12 cellular contexts compared by ENCODE assay signal in the genomic region with DNA sequence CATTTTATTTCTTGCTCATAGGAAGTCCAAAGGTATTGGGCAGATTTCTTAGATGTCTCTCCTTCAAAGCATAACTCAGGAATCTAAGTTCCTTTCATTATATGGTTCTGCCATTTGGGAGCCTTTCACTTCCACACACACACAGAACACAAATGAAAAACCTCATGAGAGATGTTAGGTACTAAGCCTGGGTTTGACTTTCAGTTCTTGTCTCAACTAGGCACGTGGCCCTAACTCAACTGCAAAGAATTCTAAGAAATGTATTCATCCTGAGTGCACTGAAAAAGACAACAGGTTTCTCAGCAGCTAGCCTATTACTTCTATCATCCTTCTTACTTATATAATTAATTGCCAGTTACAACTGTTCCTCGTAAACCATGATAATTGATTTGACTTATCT.
A peak's percentile ranks its signal among the peaks of the same experiment; 100 is the strongest.
DNase-seq lines count a peak whose midpoint lies in the region; ATAC-seq lines count a peak whose summit lies in the region.
"Had no signal": no experiment of that assay in that cellular context is flagged by ENCODE, and none has a peak within 500 bp of the region (broad histone marks: within the 10 kb centered on the region; RNA-seq: fewer than 3 reads in every experiment).

No MANE protein-coding gene starts in this region.

- no peaks in the 10 kb centered on the region for H3K9me3 ChIP-seq in CD4-positive, alpha-beta memory T cell (ENCODE audit: control insufficient read depth in 1 of 2, low read length in 2 of 2)
- H3K9me3 ChIP-seq: heart right ventricle had no signal

- no peaks in the 10 kb centered on the region for H3K27me3 Mint-ChIP-seq in activated naive CD4-positive, alpha-beta T cell treated with anti-CD3 and anti-CD28 coated beads, Interleukin-2, amount 10 ng/mL, durations not matched to agents 7 days and 5 days
- H3K27me3 Mint-ChIP-seq in stimulated activated naive B cell treated with anti-CD40 and anti-IgM and Interleukin-4, amounts not matched to agents 10 μg/mL and 1 μg/mL and 100 μg/mL, for 72 hours = no peaks in the 10 kb centered on the region
- no peaks in the 10 kb centered on the region for H3K27me3 Mint-ChIP-seq in CD4-positive, alpha-beta memory T cell

- no peaks in the 10 kb centered on the region for H3K36me3 ChIP-seq in CD4-positive, alpha-beta memory T cell (ENCODE audit: insufficient read depth, low read length)
- H3K36me3 ChIP-seq: heart right ventricle had no signal

- peaks cover 4% of the 10 kb centered on the region for H3K4me1 ChIP-seq in CD4-positive, alpha-beta memory T cell (ENCODE audit: insufficient read depth, low read length)

- H3K27ac ChIP-seq in CD4-positive, alpha-beta memory T cell (ENCODE audit: low read depth, low read length) = no peak overlapping the region
- H3K27ac ChIP-seq: heart right ventricle, HL-60 had no signal

- peak; percentile 31 for DNase-seq in activated naive CD4-positive, alpha-beta T cell treated with anti-CD3 and anti-CD28 coated beads, Interleukin-2, amount 10 ng/mL, durations not matched to agents 7 days and 5 days
- DNase-seq in activated naive CD4-positive, alpha-beta T cell treated with Interleukin-2 at 50 U/mL for 16 hours = no peak
- DNase-seq in stimulated activated naive B cell treated with anti-CD40 and anti-IgM and Interleukin-4, amounts not matched to agents 10 μg/mL and 1 μg/mL and 100 μg/mL, for 72 hours = no peak
- no peak for DNase-seq in left cardiac atrium
- DNase-seq in CD4-positive, alpha-beta memory T cell = no peak
- DNase-seq: dermis blood vessel endothelial cell, heart right ventricle, NCI-H187 had no signal

- intact Hi-C loops in left cardiac atrium (cut with DNase I) = loop anchor here in 1 of 2 donors (10.0 kb wide), 2 partner anchors 291 to 331 kb away; no protein-coding TSS in a partner anchor
- intact Hi-C loops in CD4-positive, alpha-beta memory T cell (cut with micrococcal nuclease) = loop anchor here (5.0 kb wide), 8 partner anchors 59 to 856 kb away; partner anchors contain the start of gene SAMSN1

- peak overlapping the region; percentile 86 for H3K27ac Mint-ChIP-seq in activated naive CD4-positive, alpha-beta T cell treated with anti-CD3 and anti-CD28 coated beads, Interleukin-2, amount 10 ng/mL, durations not matched to agents 7 days and 5 days
- peak overlapping the region; percentile 32 for H3K27ac Mint-ChIP-seq in stimulated activated naive B cell treated with anti-CD40 and anti-IgM and Interleukin-4, amounts not matched to agents 10 μg/mL and 1 μg/mL and 100 μg/mL, for 72 hours
- no peak overlapping the region for H3K27ac Mint-ChIP-seq in CD4-positive, alpha-beta memory T cell

- peak; percentile 72 for ATAC-seq in GM21723 (IDR thresholded peaks at IDR 0.05; ENCODE audit: unreplicated experiment)
- peak; percentile 59 for ATAC-seq in HG03521 (IDR thresholded peaks at IDR 0.05; ENCODE audit: unreplicated experiment)
- peak; percentile 79 to 80 for ATAC-seq in stimulated activated naive B cell treated with anti-CD40 and anti-IgM and Interleukin-4, amounts not matched to agents 10 μg/mL and 1 μg/mL and 100 μg/mL, for 72 hours (replicated peaks)
- no peak for ATAC-seq in left cardiac atrium
- no peak for ATAC-seq in HG03571 (IDR thresholded peaks at IDR 0.05; ENCODE audit: unreplicated experiment)
- ATAC-seq: heart right ventricle had no signal

- H3K27me3 ChIP-seq in CD4-positive, alpha-beta memory T cell (ENCODE audit: insufficient read depth, low read length) = no peaks in the 10 kb centered on the region
- H3K27me3 ChIP-seq: heart right ventricle had no signal

- POLR2A ChIA-PET in CD4-positive, alpha-beta memory T cell (lab: Charles Lee; ENCODE audit: partially characterized antibody) = no interaction called here

- peaks cover 16% of the 10 kb centered on the region for H3K36me3 Mint-ChIP-seq in activated naive CD4-positive, alpha-beta T cell treated with anti-CD3 and anti-CD28 coated beads, Interleukin-2, amount 10 ng/mL, durations not matched to agents 7 days and 5 days
- H3K36me3 Mint-ChIP-seq in stimulated activated naive B cell treated with anti-CD40 and anti-IgM and Interleukin-4, amounts not matched to agents 10 μg/mL and 1 μg/mL and 100 μg/mL, for 72 hours = peaks cover 4 to 10% of the 10 kb centered on the region in 2 donors
- H3K36me3 Mint-ChIP-seq in CD4-positive, alpha-beta memory T cell = no peaks in the 10 kb centered on the region

- no peak overlapping the region for H3K4me3 Mint-ChIP-seq in activated naive CD4-positive, alpha-beta T cell treated with anti-CD3 and anti-CD28 coated beads, Interleukin-2, amount 10 ng/mL, durations not matched to agents 7 days and 5 days
- peak overlapping the region in 1 of 2 donors; percentile 14 for H3K4me3 Mint-ChIP-seq in stimulated activated naive B cell treated with anti-CD40 and anti-IgM and Interleukin-4, amounts not matched to agents 10 μg/mL and 1 μg/mL and 100 μg/mL, for 72 hours
- H3K4me3 Mint-ChIP-seq in CD4-positive, alpha-beta memory T cell = no peak overlapping the region

- peaks cover 15% of the 10 kb centered on the region for H3K9me3 Mint-ChIP-seq in activated naive CD4-positive, alpha-beta T cell treated with anti-CD3 and anti-CD28 coated beads, Interleukin-2, amount 10 ng/mL, durations not matched to agents 7 days and 5 days
- peaks cover 0 to 2% of the 10 kb centered on the region in 2 donors for H3K9me3 Mint-ChIP-seq in stimulated activated naive B cell treated with anti-CD40 and anti-IgM and Interleukin-4, amounts not matched to agents 10 μg/mL and 1 μg/mL and 100 μg/mL, for 72 hours
- H3K9me3 Mint-ChIP-seq in CD4-positive, alpha-beta memory T cell = no peaks in the 10 kb centered on the region

- no peak overlapping the region for H3K4me3 ChIP-seq in CD4-positive, alpha-beta memory T cell (ENCODE audit: low read length in 2 of 2)
- H3K4me3 ChIP-seq: heart right ventricle had no signal

- H3K4me1 Mint-ChIP-seq in activated naive CD4-positive, alpha-beta T cell treated with anti-CD3 and anti-CD28 coated beads, Interleukin-2, amount 10 ng/mL, durations not matched to agents 7 days and 5 days = peaks cover 42% of the 10 kb centered on the region
- peaks cover 18 to 41% of the 10 kb centered on the region in 2 donors for H3K4me1 Mint-ChIP-seq in stimulated activated naive B cell treated with anti-CD40 and anti-IgM and Interleukin-4, amounts not matched to agents 10 μg/mL and 1 μg/mL and 100 μg/mL, for 72 hours
- peaks cover 0 to 9% (median 8%) of the 10 kb centered on the region in 4 donors for H3K4me1 Mint-ChIP-seq in CD4-positive, alpha-beta memory T cell

- CTCF ChIA-PET in activated naive CD4-positive, alpha-beta T cell treated with anti-CD3 and anti-CD28 coated beads, Interleukin-2, amount 10 ng/mL, durations not matched to agents 7 days and 5 days (lab: Charles Lee) = interaction anchor here (0.7 to 2.3 kb wide), 13 partner anchors 27 to 333 kb away, joined by 3 to 9 read pairs (median 3); no protein-coding TSS in a partner anchor
- CTCF ChIA-PET in CD4-positive, alpha-beta memory T cell (lab: Charles Lee; ENCODE audit: partially characterized antibody) = interaction anchor here (0.7 to 3.7 kb wide), 17 partner anchors 8 to 821 kb away, joined by 3 to 30 read pairs (median 4); partner anchors contain the start of gene HSPA13

Comparison
In these comparisons a context has a peak if more than half of its experiments do, and no peak if none do; other contexts are left out.
1. H3K27ac Mint-ChIP-seq: peak in activated naive CD4-positive, alpha-beta T cell treated with anti-CD3 and anti-CD28 coated beads, Interleukin-2, amount 10 ng/mL, durations not matched to agents 7 days and 5 days (single experiment) and stimulated activated naive B cell treated with anti-CD40 and anti-IgM and Interleukin-4, amounts not matched to agents 10 μg/mL and 1 μg/mL and 100 μg/mL, for 72 hours (single experiment); none in CD4-positive, alpha-beta memory T cell (0 of 7).
2. ATAC-seq: peak in GM21723 (single experiment), HG03521 (single experiment) and stimulated activated naive B cell treated with anti-CD40 and anti-IgM and Interleukin-4, amounts not matched to agents 10 μg/mL and 1 μg/mL and 100 μg/mL, for 72 hours (2 of 2); none in left cardiac atrium (0 of 2) and HG03571 (single experiment).